8 cellular contexts compared by ENCODE assay signal in genomic region chr3:172516318-172517214, GRCh38. TPM values are rescaled to one million over a fixed set of nuclear protein-coding genes. Genes with fewer than 3 reads are reported as not detected.
DNase-seq lines count a peak whose midpoint lies in the region; ATAC-seq, FAIRE-seq and TF ChIP-seq lines count a peak whose summit lies in the region.

No MANE protein-coding gene starts in this region.

- H3K36me3 ChIP-seq in bronchial epithelial cell (ENCODE audit: control insufficient read depth, insufficient read depth, low read length) (peaks cover 17% of the 10 kb centered on the region), mucosa of rectum (ENCODE audit: control insufficient read depth in 2 of 2, insufficient read depth in 2 of 2, low read length in 2 of 2) (peaks cover 28 to 37% of the 10 kb centered on the region in 2 donors), SJCRH30 (no peaks in the 10 kb centered on the region)

- H3K27ac ChIP-seq in mucosa of rectum (ENCODE audit: low read depth in 2 of 2, low read length in 2 of 2) (peak overlapping the region; percentile 83 to 90), SJCRH30 (no peak overlapping the region)

- H3K4me1 ChIP-seq in mucosa of rectum (ENCODE audit: control insufficient read depth in 2 of 2, insufficient read depth in 2 of 2, low read length in 2 of 2) (peaks cover 37 to 73% of the 10 kb centered on the region in 2 donors), SJCRH30 (no peaks in the 10 kb centered on the region)

- peak; percentile 14 for DNase-seq in Ammon's horn (ENCODE audit: low spot score)
- peak; percentile 100 for DNase-seq in bronchial epithelial cell (ENCODE audit: low read depth)
- DNase-seq in GF-D8 (lab: John Stamatoyannopoulos, UW) = no peak
- DNase-seq in SJCRH30 = no peak
- no peak for DNase-seq in T1000 (lab: John Stamatoyannopoulos, UW)

- TF ChIP-seq CTCF in bronchial epithelial cell (IDR thresholded peaks at IDR 0.05; ENCODE audit: insufficient read depth, low read length, severe bottlenecking) = no peak

- H3K4me3 ChIP-seq in bronchial epithelial cell (ENCODE audit: low read depth, low read length) (no peak overlapping the region), mucosa of rectum (ENCODE audit: low read length in 2 of 2) (peak overlapping the region; percentile 25 to 56), SJCRH30 (no peak overlapping the region)

- peak overlapping the region; percentile 36 to 67 for H3K9ac ChIP-seq in mucosa of rectum (ENCODE audit: low read depth in 1 of 2, low read length in 2 of 2)

- peak; percentile 30 for ATAC-seq in HG03565 (IDR thresholded peaks at IDR 0.05; ENCODE audit: unreplicated experiment)
- ATAC-seq in HG02623 (IDR thresholded peaks at IDR 0.05; ENCODE audit: unreplicated experiment) = no peak

- FAIRE-seq in bronchial epithelial cell (lab: Jason Lieb, UNC) = peak; percentile 99

- H3K27me3 ChIP-seq in bronchial epithelial cell (ENCODE audit: control insufficient read depth, insufficient read depth, low read length) = no peaks in the 10 kb centered on the region
- no peaks in the 10 kb centered on the region for H3K27me3 ChIP-seq in mucosa of rectum (ENCODE audit: control insufficient read depth in 2 of 2, insufficient read depth in 2 of 2, low read length in 2 of 2)
- H3K27me3 ChIP-seq in SJCRH30 = no peaks in the 10 kb centered on the region

- H3K9me3 ChIP-seq in mucosa of rectum (ENCODE audit: control insufficient read depth in 2 of 2, low read length in 2 of 2) = no peaks in the 10 kb centered on the region
- no peaks in the 10 kb centered on the region for H3K9me3 ChIP-seq in SJCRH30 (replicated peaks)

RNA-seq across cellular contexts. Expression of gene TNFSF10, which starts 6.7 kb away (rescaled TPM):
- total RNA-seq in bronchial epithelial cell = 15.5 and 24.6 TPM in 2 replicates
- total RNA-seq in SJCRH30 (2014; rRNA removed; shearing (Covaris generic)) = not detected in 2 replicates

Comparison
In these comparisons a context has a peak if more than half of its experiments do, and no peak if none do; other contexts are left out.
1. DNase-seq: peak in Ammon's horn (single experiment) and bronchial epithelial cell (single experiment); none in GF-D8 (single experiment), SJCRH30 (0 of 2) and T1000 (single experiment).
2. H3K4me3 ChIP-seq: peak in mucosa of rectum (2 of 2); none in bronchial epithelial cell (single experiment) and SJCRH30 (single experiment).
3. RNA of gene TNFSF10, which starts 6.7 kb away (total RNA-seq): 15.5 to 24.6 TPM in bronchial epithelial cell; not detected in SJCRH30; every median in the first group is over 10 times any median in the second.